In the genomic region with DNA sequence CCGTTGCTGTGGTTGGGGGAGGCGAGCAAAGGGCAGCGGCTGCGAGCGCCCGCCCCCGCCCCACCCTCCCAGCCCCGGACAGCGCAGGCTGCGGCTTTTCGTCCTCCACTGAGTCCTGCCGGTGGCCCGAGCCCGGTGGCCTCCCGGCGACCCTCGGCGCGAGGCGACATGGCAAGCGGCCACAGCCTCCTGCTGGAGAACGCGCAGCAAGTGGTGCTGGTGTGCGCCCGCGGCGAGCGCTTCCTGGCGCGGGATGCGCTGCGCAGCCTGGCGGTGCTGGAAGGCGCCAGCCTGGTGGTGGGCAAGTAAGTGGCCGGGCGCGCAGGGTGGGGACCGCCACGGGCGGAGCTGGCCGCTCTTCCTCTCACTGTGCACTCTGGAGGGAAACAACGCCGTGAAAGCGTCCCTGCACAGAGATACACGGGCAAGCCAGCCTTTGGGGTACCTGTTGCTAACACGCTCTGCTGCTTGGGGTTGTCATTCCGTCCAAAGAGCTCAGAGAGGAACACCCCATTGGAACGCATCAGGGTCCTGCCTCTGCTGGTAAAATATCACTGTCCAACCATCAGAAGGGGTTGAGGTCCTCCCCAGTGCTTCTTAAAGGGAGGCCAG, we compare ENCODE assay signal across 8 cellular contexts. TPM values are rescaled to one million over a fixed set of nuclear protein-coding genes. Genes with fewer than 3 reads are reported as not detected.
A peak's percentile ranks its signal among the peaks of the same experiment; 100 is the strongest.
DNase-seq lines count a peak whose midpoint lies in the region; ATAC-seq, FAIRE-seq and TF ChIP-seq lines count a peak whose summit lies in the region.

A gene with protein sequence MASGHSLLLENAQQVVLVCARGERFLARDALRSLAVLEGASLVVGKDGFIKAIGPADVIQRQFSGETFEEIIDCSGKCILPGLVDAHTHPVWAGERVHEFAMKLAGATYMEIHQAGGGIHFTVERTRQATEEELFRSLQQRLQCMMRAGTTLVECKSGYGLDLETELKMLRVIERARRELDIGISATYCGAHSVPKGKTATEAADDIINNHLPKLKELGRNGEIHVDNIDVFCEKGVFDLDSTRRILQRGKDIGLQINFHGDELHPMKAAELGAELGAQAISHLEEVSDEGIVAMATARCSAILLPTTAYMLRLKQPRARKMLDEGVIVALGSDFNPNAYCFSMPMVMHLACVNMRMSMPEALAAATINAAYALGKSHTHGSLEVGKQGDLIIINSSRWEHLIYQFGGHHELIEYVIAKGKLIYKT (plus strand): TSS at position 101 of the 612 bp plus-strand sequence. CDS start 68 bp downstream, at position 169.

- H3K27ac ChIP-seq in GM12878 (ENCODE audit: control insufficient read depth, insufficient read depth) (peak within 1 kb of the TSS; percentile 53), iPS-18a (ENCODE audit: low read length) (no peak within 1 kb of the TSS), small intestine (ENCODE audit: low read depth in 1 of 2, low read length in 1 of 2) (peak within 1 kb of the TSS; percentile 76 to 81)

- no peaks in the 10 kb centered on the region for H3K36me3 Mint-ChIP-seq in IgD-negative memory B cell

- no peaks in the 10 kb centered on the region for H3K9me3 Mint-ChIP-seq in IgD-negative memory B cell

- H3K4me1 ChIP-seq in GM12878 (ENCODE audit: control insufficient read depth, insufficient read depth, low read length) (peaks cover 3% of the 10 kb centered on the region; the same call in 1 of the 2 replicates), iPS-18a (ENCODE audit: control insufficient read depth, low read depth, low read length) (peaks cover 5% of the 10 kb centered on the region), small intestine (ENCODE audit: control insufficient read depth in 2 of 2, insufficient read depth in 1 of 2, low read depth in 1 of 2, low read length in 1 of 2) (no peaks in the 10 kb centered on the region)

- H3K27ac Mint-ChIP-seq in IgD-negative memory B cell, result peak within 1 kb of the TSS; percentile 83 to 98 (median 89)

- H4K20me1 ChIP-seq in GM12878 (ENCODE audit: control insufficient read depth, insufficient read depth), result no peaks in the 10 kb centered on the region

- no peak for TF ChIP-seq POLR2A in GM12878 (IDR thresholded peaks at IDR 0.05; ENCODE audit: low read depth, low read length)

- DNase-seq in EL (peak; percentile 64), T-helper 22 cell (ENCODE audit: low read depth) (peak; percentile 22), GM12878 (ENCODE audit: low read depth, low spot score) (no peak), small intestine (peak; percentile 40)
- no peak for DNase-seq in NK-92 treated with Interleukin-12 subunit alpha and Interleukin-12 subunit beta, amount 100 ng/mL, for 24 hours (lab: John Stamatoyannopoulos, UW)

- H3K4me1 Mint-ChIP-seq in IgD-negative memory B cell, result peaks cover 5 to 10% (median 9%) of the 10 kb centered on the region in 3 donors

- H3K27me3 Mint-ChIP-seq in IgD-negative memory B cell, result no peaks in the 10 kb centered on the region

- ATAC-seq in GM21619 (IDR thresholded peaks at IDR 0.05; ENCODE audit: unreplicated experiment), result peak; percentile 62
- peak; percentile 81 for ATAC-seq in GM12878

- H3K9ac ChIP-seq in GM12878 (ENCODE audit: control insufficient read depth, insufficient read depth, low read length), result peak within 1 kb of the TSS; percentile 78
- peak within 1 kb of the TSS; percentile 27 for H3K9ac ChIP-seq in iPS-18a (ENCODE audit: low read length)

- H3K4me3 ChIP-seq in GM12878 (peak within 1 kb of the TSS; percentile 94), iPS-18a (ENCODE audit: low read length) (peak within 1 kb of the TSS; percentile 88), small intestine (ENCODE audit: low read depth in 1 of 2, low read length in 2 of 2) (peak within 1 kb of the TSS; percentile 87 to 88)

- H3K79me2 ChIP-seq in GM12878 (ENCODE audit: control insufficient read depth, insufficient read depth, low read length), result no peaks in the 10 kb centered on the region

- no TSS peak for BruUV-seq in GM12878 (replicated peaks; lab: Mats Ljungman, UMichigan)

- in situ Hi-C loops in GM12878 (cut with MboI), result no loop called here

- H3K9me3 ChIP-seq in GM12878 (replicated peaks; ENCODE audit: control insufficient read depth, insufficient read depth, low read length) (no peaks in the 10 kb centered on the region), iPS-18a (ENCODE audit: control insufficient read depth, low read depth, low read length) (no peaks in the 10 kb centered on the region), small intestine (ENCODE audit: control insufficient read depth, low read depth) (no peaks in the 10 kb centered on the region)

- CTCF ChIA-PET in GM12878 (lab: Yijun Ruan, JAX), result interaction anchor here (1.0 to 4.9 kb wide), 3 partner anchors 11 to 574 kb away, joined by 3 to 26 read pairs (median 3); no protein-coding TSS in a partner anchor

- TF ChIP-seq RAD21 in GM12878 (IDR thresholded peaks at IDR 0.05; ENCODE audit: insufficient read depth, low read depth, low read length), result no peak

- no peak for TF ChIP-seq EP300 in GM12878 (IDR thresholded peaks at IDR 0.05; ENCODE audit: borderline replicate concordance in 1 of 2, control insufficient read depth in 1 of 2, low read depth in 2 of 2, low read length in 2 of 2)

- intact Hi-C loops in GM12878 (cut with micrococcal nuclease; ENCODE audit: unreplicated experiment), result no loop called here

- H3K4me3 Mint-ChIP-seq in IgD-negative memory B cell, result peak within 1 kb of the TSS; percentile 92 to 99 (median 97)

- FAIRE-seq in GM12878 (lab: Jason Lieb, UNC), result no peak
- no peak for FAIRE-seq in small intestine (lab: Jason Lieb, UNC)

- H3K36me3 ChIP-seq in GM12878 (ENCODE audit: control insufficient read depth in 2 of 2, insufficient read depth in 2 of 2, low read length in 1 of 2) (no peaks in the 10 kb centered on the region), iPS-18a (ENCODE audit: control insufficient read depth, low read depth, low read length) (no peaks in the 10 kb centered on the region), small intestine (ENCODE audit: control insufficient read depth in 2 of 2, insufficient read depth in 2 of 2, low read length in 2 of 2) (no peaks in the 10 kb centered on the region)

- 2% methylated on average over 31 of the region's 48 CpGs for WGBS in GM12878 (ENCODE audit: insufficient coverage, insufficient replicate concordance, low lambda C conversion rate, missing lambda C conversion rate)
- WGBS in small intestine, 3 donors, result 0 to 1% (median 1%) methylated on average over 38 to 48 of the region's 48 CpGs

- POLR2A ChIA-PET in GM12878 (lab: Charles Lee), result interaction anchor here (0.6 kb wide), 1 partner anchor 920 kb away, joined by 4 read pairs; no protein-coding TSS in a partner anchor

- RAD21 ChIA-PET in GM12878 (lab: Charles Lee; ENCODE audit: unreplicated experiment), result interaction anchor here (1.3 kb wide), 1 partner anchor 78 kb away, joined by 5 read pairs; no protein-coding TSS in a partner anchor

- peak; percentile 3 to 25 (median 8); a peak in 1 of 6 replicates for TF ChIP-seq CTCF in GM12878 (IDR thresholded peaks at IDR 0.05 in 2 of 3, conservative IDR thresholded peaks at IDR 0.05 in 1 of 3; ENCODE audit: control insufficient read depth in 2 of 3, extremely low read depth in 1 of 3, insufficient read depth in 1 of 3, low read depth in 3 of 3, low read length in 3 of 3)

- H3K27me3 ChIP-seq in GM12878 (replicated peaks in 1 of 2; ENCODE audit: control insufficient read depth in 2 of 2, insufficient read depth in 2 of 2, low read length in 1 of 2) (no peaks in the 10 kb centered on the region), iPS-18a (ENCODE audit: control insufficient read depth, insufficient read depth, low read length) (peaks cover 18% of the 10 kb centered on the region), small intestine (ENCODE audit: control insufficient read depth in 2 of 2, insufficient read depth in 2 of 2, low read length in 2 of 2) (no peaks in the 10 kb centered on the region)

- SMC1A ChIA-PET in GM12878 (lab: Charles Lee; ENCODE audit: uncharacterized antibody, unreplicated experiment), result interaction anchor here (1.0 to 1.2 kb wide), 3 partner anchors 10 to 55 kb away, joined by 3 read pairs; no protein-coding TSS in a partner anchor

- peak within 1 kb of the TSS; percentile 93 for H3K4me2 ChIP-seq in GM12878 (ENCODE audit: control insufficient read depth, insufficient read depth)

- peak within 1 kb of the TSS; percentile 97 for H2AFZ ChIP-seq in GM12878 (ENCODE audit: control insufficient read depth, low read depth, low read length)

TF ChIP-seq in GM12878, 131 proteins besides CTCF, POLR2A, EP300 and RAD21:
- peak in 1 of 2 experiments; percentile 58; a peak in 2 of 3 replicates for TF ChIP-seq EGR1 (IDR thresholded peaks at IDR 0.05; ENCODE audit: borderline replicate concordance in 1 of 2, low read depth in 2 of 2, low read length in 2 of 2)
- 0 out of 2 replicates have a peak, but pooled peaks have one; percentile 54 for TF ChIP-seq HDAC2 (IDR thresholded peaks at IDR 0.05)
- peak; percentile 85 for TF ChIP-seq HDAC6 (IDR thresholded peaks at IDR 0.05; ENCODE audit: unreplicated experiment)
- no peak for TF ChIP-seq CHD4 (IDR thresholded peaks at IDR 0.05)

RNA-seq across cellular contexts. Expression of the gene that starts here (rescaled TPM):
- polyA plus RNA-seq in IgD-negative memory B cell (2.7 TPM), GM12878 (2011; rRNA removed) (0.09 and 0.11 TPM in 2 replicates), GM12878 (2014; fragmentation: Illumina TruSeq; extraction: Trizol) (0.28 and 0.33 TPM in 2 replicates), GM12878 (2014; fragmentation: Nextera tagmentation; extraction: Ambion mirVana) (not detected), GM12878 (2014; rRNA removed) (0.04 and 0.06 TPM in 2 replicates), GM12878 (2016; fragmentation: Nextera tagmentation; extraction: Ambion mirVana) (under 1 TPM in 1 of 2 experiments, not detected in 1; 0.16 TPM), small intestine (under 1 TPM; 0.61 to 0.89 (median 0.81) TPM)
- not detected in 2 replicates for total RNA-seq in GM12878 (2013; cell fraction: nucleolus; rRNA removed)
- total RNA-seq in GM12878 (2014; rRNA removed) (0.06 and 0.22 TPM in 2 replicates), GM12878 (2014; rRNA removed; fragmentation: Illumina TruSeq; extraction: Trizol) (not detected in 2 replicates), GM12878 (2021) (0.15 TPM in 1 of 2 replicates, not detected in the other)
- not detected for polyA plus RNA-seq in GM12878 (2011; ENCODE audit: low read depth)
- polyA plus RNA-seq in GM12878 (2011; cell fraction: cytosol; rRNA removed), result 0.17 and 0.49 TPM in 2 replicates
- 0.18 and 0.45 TPM in 2 replicates for polyA plus RNA-seq in GM12878 (2011; cell fraction: nucleus; rRNA removed)
- polyA plus RNA-seq in GM12878 (2012), result 0.17 TPM in 1 of 2 replicates, not detected in the other
- polyA minus RNA-seq in GM12878 (2011; rRNA and poly(A)+ RNA removed), result 0.44 TPM in 1 of 2 replicates, not detected in the other
- not detected in 2 replicates for polyA minus RNA-seq in GM12878 (2011; cell fraction: cytosol; rRNA and poly(A)+ RNA removed)
- polyA minus RNA-seq in GM12878 (2011; cell fraction: nucleus; rRNA and poly(A)+ RNA removed), result 0.48 TPM in 1 of 2 replicates, not detected in the other

Comparison
In these comparisons a context has a peak if more than half of its experiments do, and no peak if none do; other contexts are left out.
1. Peak in ATAC-seq, H3K4me3 ChIP-seq, H3K27ac ChIP-seq, H3K9ac ChIP-seq and H3K4me2 ChIP-seq in GM12878; RNA of the gene not detected or under 1 TPM.
2. Peak in DNase-seq, H3K4me3 ChIP-seq and H3K27ac ChIP-seq in small intestine; RNA of the gene not detected or under 1 TPM.
3. DNase-seq: peak in EL (single experiment) and T-helper 22 cell (single experiment); none in GM12878 (single experiment) and NK-92 treated with Interleukin-12 subunit alpha and Interleukin-12 subunit beta, amount 100 ng/mL, for 24 hours (single experiment).
4. Peak in every context shown above with its lines, with median percentiles within 50 percentile points of each other: H3K4me3 ChIP-seq.